In the genomic region with DNA sequence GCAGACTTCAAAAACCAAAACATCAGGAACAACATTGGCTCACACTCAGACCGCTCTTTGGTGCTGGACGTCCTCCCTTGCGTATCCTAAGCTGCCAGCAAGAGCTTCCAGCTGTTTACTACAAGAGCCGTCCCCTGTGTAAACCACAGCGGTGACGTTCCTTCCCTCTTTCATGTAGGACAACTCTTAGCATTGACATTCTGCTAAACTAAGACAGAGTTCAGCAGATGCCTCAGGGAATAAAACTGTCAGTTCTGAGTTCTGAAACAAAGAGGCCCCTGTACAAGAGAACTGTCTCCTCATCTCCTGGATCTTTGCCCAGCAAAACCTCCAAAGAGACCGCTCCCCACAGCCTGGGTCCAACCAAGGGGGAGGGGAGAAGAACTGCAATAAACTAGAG, we compare ENCODE assay signal across 15 cellular contexts. TPM values are rescaled to one million over a fixed set of nuclear protein-coding genes. Genes with fewer than 3 reads are reported as not detected.
DNase-seq lines count a peak whose midpoint lies in the region; ATAC-seq, FAIRE-seq and TF ChIP-seq lines count a peak whose summit lies in the region.
"Had no signal": no experiment of that assay in that cellular context is flagged by ENCODE, and none has a peak within 500 bp of the region (broad histone marks: within the 10 kb centered on the region; RNA-seq: fewer than 3 reads in every experiment).

No MANE protein-coding gene starts in this region.

- 50% methylated on average over 7 of the region's 7 CpGs for WGBS in hepatocyte (ENCODE audit: low lambda C conversion rate, missing lambda C conversion rate)

- H3K4me3 ChIP-seq in astrocyte of the cerebellum (ENCODE audit: low read depth, low read length): no peak overlapping the region
- H3K4me3 ChIP-seq in hepatocyte: no peak overlapping the region
- H3K4me3 ChIP-seq: spleen had no signal

- no peaks in the 10 kb centered on the region for H3K9me2 ChIP-seq in hepatocyte (replicated peaks; ENCODE audit: insufficient read depth)

- H4K20me1 ChIP-seq in hepatocyte (ENCODE audit: insufficient read depth, poor library complexity, severe bottlenecking): no peaks in the 10 kb centered on the region

- H3K4me1 ChIP-seq in hepatocyte (ENCODE audit: insufficient read depth): peaks cover 22% of the 10 kb centered on the region

- no peaks in the 10 kb centered on the region for H3K36me3 ChIP-seq in hepatocyte (replicated peaks; ENCODE audit: insufficient read depth, low read depth)
- H3K36me3 ChIP-seq: spleen had no signal

- peak overlapping the region; percentile 35 for H3K4me2 ChIP-seq in hepatocyte

- in situ Hi-C loops in astrocyte of the cerebellum (cut with HindIII; ENCODE audit: low sequenced_read_pairs): no loop called here

- ATAC-seq in sciatic nerve: peak; percentile 95
- ATAC-seq: activated T-helper 17 cell treated with anti-CD3 and anti-CD28 coated beads, Interleukin-2, amount 50 U/mL, for 72 hours had no signal

- no peaks in the 10 kb centered on the region for H3K79me2 ChIP-seq in hepatocyte

- no peak for FAIRE-seq in D721Med (lab: Jason Lieb, UNC)

- peaks cover 15% of the 10 kb centered on the region for H3K27me3 ChIP-seq in hepatocyte

- H3K27ac ChIP-seq in hepatocyte: peak overlapping the region; percentile 61
- H3K27ac ChIP-seq: spleen had no signal

- H2AFZ ChIP-seq in hepatocyte: no peak overlapping the region

- DNase-seq in H4 (ENCODE audit: low spot score): peak; percentile 66
- peak; percentile 47 for DNase-seq in astrocyte of the cerebellum (ENCODE audit: low read depth)
- DNase-seq in hepatocyte (ENCODE audit: low spot score): peak; percentile 65
- DNase-seq in sciatic nerve (ENCODE audit: low spot score): no peak
- DNase-seq in D721Med (ENCODE audit: insufficient read length, low spot score): no peak
- no peak for DNase-seq in A172 (ENCODE audit: low spot score)
- no peak for DNase-seq in KG1 (lab: John Stamatoyannopoulos, UW)
- DNase-seq in effector CD8-positive, alpha-beta T cell (lab: John Stamatoyannopoulos, UW): no peak
- DNase-seq: activated CD4-positive, alpha-beta T cell treated with anti-CD3 and anti-CD28 coated beads, Interleukin-2, amount 10 ng/mL, durations not matched to agents 7 days and 5 days; spleen; SW 1271 had no signal

- TF ChIP-seq CTCF in astrocyte of the cerebellum (IDR thresholded peaks at IDR 0.05; ENCODE audit: low read depth, low read length, missing control alignments) (no peak), hepatocyte (IDR thresholded peaks at IDR 0.05; ENCODE audit: poor library complexity) (no peak), D721Med (IDR thresholded peaks at IDR 0.05; ENCODE audit: insufficient read depth, missing control alignments) (no peak)

- intact Hi-C loops in sciatic nerve (cut with DNase I): no loop called here

- H3K9me3 ChIP-seq in hepatocyte (ENCODE audit: low read depth): no peaks in the 10 kb centered on the region
- H3K9me3 ChIP-seq: spleen had no signal

RNA-seq across cellular contexts. Expression of a gene that starts 57.8 kb away (rescaled TPM):
- total RNA-seq in H4 (2014; rRNA removed; shearing (Covaris generic)): not detected in 2 replicates
- total RNA-seq in hepatocyte (not detected in 2 replicates), sciatic nerve (not detected)
- not detected in 2 replicates for polyA plus RNA-seq in hepatocyte
- total RNA-seq in A172 (2014; rRNA removed; shearing (Covaris generic)): not detected in 2 replicates
- total RNA-seq: activated CD4-positive, alpha-beta T cell treated with anti-CD3 and anti-CD28 coated beads, Interleukin-2, amount 10 ng/mL, durations not matched to agents 7 days and 5 days; activated T-helper 17 cell treated with anti-CD3 and anti-CD28 coated beads, Interleukin-2, amount 50 U/mL, for 72 hours; glomerular endothelial cell; mononuclear cell; spleen had no signal
- polyA plus RNA-seq: BJ, spleen had no signal

Comparison
In these comparisons a context has a peak if more than half of its experiments do, and no peak if none do; other contexts are left out.
1. DNase-seq: peak in H4 (single experiment), astrocyte of the cerebellum (single experiment) and hepatocyte (single experiment); none in sciatic nerve (single experiment), D721Med (single experiment), A172 (single experiment), KG1 (single experiment) and effector CD8-positive, alpha-beta T cell (single experiment).